Comparison of ENCODE assay signal across 8 cellular contexts in genomic region chr12:57631566-57632368, GRCh38. TPM values are rescaled to one million over a fixed set of nuclear protein-coding genes. Genes with fewer than 3 reads are reported as not detected.
DNase-seq lines count a peak whose midpoint lies in the region; ATAC-seq lines count a peak whose summit lies in the region.

No MANE protein-coding gene starts in this region.

- peak overlapping the region; percentile 73 for H3K4me3 Mint-ChIP-seq in T-helper 1 cell treated with Interleukin-12 subunit alpha and Interleukin-12 subunit beta and Interleukin-4 antibody, amounts not matched to agents 30 μg/mL and 1 μg/mL, for 36 hours
- peak overlapping the region; percentile 86 for H3K4me3 Mint-ChIP-seq in activated T-cell treated with anti-CD3 and anti-CD28 coated beads, Interleukin-2, amount 50 U/mL, for 72 hours
- peak overlapping the region; percentile 66 for H3K4me3 Mint-ChIP-seq in stimulated activated memory B cell treated with anti-CD40 and anti-IgM and Interleukin-4, amounts not matched to agents 10 μg/mL and 1 μg/mL and 100 μg/mL, for 72 hours

- no peaks in the 10 kb centered on the region for H3K9me3 Mint-ChIP-seq in T-helper 1 cell treated with Interleukin-12 subunit alpha and Interleukin-12 subunit beta and Interleukin-4 antibody, amounts not matched to agents 30 μg/mL and 1 μg/mL, for 36 hours
- H3K9me3 Mint-ChIP-seq in activated T-cell treated with anti-CD3 and anti-CD28 coated beads, Interleukin-2, amount 50 U/mL, for 72 hours: no peaks in the 10 kb centered on the region
- H3K9me3 Mint-ChIP-seq in stimulated activated memory B cell treated with anti-CD40 and anti-IgM and Interleukin-4, amounts not matched to agents 10 μg/mL and 1 μg/mL and 100 μg/mL, for 72 hours: no peaks in the 10 kb centered on the region

- H3K27me3 Mint-ChIP-seq in T-helper 1 cell treated with Interleukin-12 subunit alpha and Interleukin-12 subunit beta and Interleukin-4 antibody, amounts not matched to agents 30 μg/mL and 1 μg/mL, for 36 hours (ENCODE audit: low read depth): peaks cover 70% of the 10 kb centered on the region
- peaks cover 52% of the 10 kb centered on the region for H3K27me3 Mint-ChIP-seq in activated T-cell treated with anti-CD3 and anti-CD28 coated beads, Interleukin-2, amount 50 U/mL, for 72 hours (ENCODE audit: low read depth)
- peaks cover 71% of the 10 kb centered on the region for H3K27me3 Mint-ChIP-seq in stimulated activated memory B cell treated with anti-CD40 and anti-IgM and Interleukin-4, amounts not matched to agents 10 μg/mL and 1 μg/mL and 100 μg/mL, for 72 hours

- peaks cover 11% of the 10 kb centered on the region for H3K4me1 Mint-ChIP-seq in T-helper 1 cell treated with Interleukin-12 subunit alpha and Interleukin-12 subunit beta and Interleukin-4 antibody, amounts not matched to agents 30 μg/mL and 1 μg/mL, for 36 hours (ENCODE audit: low read depth)
- peaks cover 18% of the 10 kb centered on the region for H3K4me1 Mint-ChIP-seq in activated T-cell treated with anti-CD3 and anti-CD28 coated beads, Interleukin-2, amount 50 U/mL, for 72 hours (ENCODE audit: low read depth)
- peaks cover 38% of the 10 kb centered on the region for H3K4me1 Mint-ChIP-seq in stimulated activated memory B cell treated with anti-CD40 and anti-IgM and Interleukin-4, amounts not matched to agents 10 μg/mL and 1 μg/mL and 100 μg/mL, for 72 hours

- no peak overlapping the region for H3K27ac Mint-ChIP-seq in T-helper 1 cell treated with Interleukin-12 subunit alpha and Interleukin-12 subunit beta and Interleukin-4 antibody, amounts not matched to agents 30 μg/mL and 1 μg/mL, for 36 hours
- no peak overlapping the region for H3K27ac Mint-ChIP-seq in activated T-cell treated with anti-CD3 and anti-CD28 coated beads, Interleukin-2, amount 50 U/mL, for 72 hours
- peak overlapping the region; percentile 21 for H3K27ac Mint-ChIP-seq in stimulated activated memory B cell treated with anti-CD40 and anti-IgM and Interleukin-4, amounts not matched to agents 10 μg/mL and 1 μg/mL and 100 μg/mL, for 72 hours

- H3K36me3 Mint-ChIP-seq in T-helper 1 cell treated with Interleukin-12 subunit alpha and Interleukin-12 subunit beta and Interleukin-4 antibody, amounts not matched to agents 30 μg/mL and 1 μg/mL, for 36 hours (ENCODE audit: low read depth): no peaks in the 10 kb centered on the region
- H3K36me3 Mint-ChIP-seq in activated T-cell treated with anti-CD3 and anti-CD28 coated beads, Interleukin-2, amount 50 U/mL, for 72 hours (ENCODE audit: insufficient read depth in 2 of 2): no peaks in the 10 kb centered on the region
- H3K36me3 Mint-ChIP-seq in stimulated activated memory B cell treated with anti-CD40 and anti-IgM and Interleukin-4, amounts not matched to agents 10 μg/mL and 1 μg/mL and 100 μg/mL, for 72 hours: no peaks in the 10 kb centered on the region

- ATAC-seq in activated T-cell treated with anti-CD3 and anti-CD28 coated beads, Interleukin-2, amount 50 U/mL, for 72 hours (replicated peaks in 1 of 2): peak; percentile 5 to 7
- no peak for ATAC-seq in stimulated activated memory B cell treated with anti-CD40 and anti-IgM and Interleukin-4, amounts not matched to agents 10 μg/mL and 1 μg/mL and 100 μg/mL, for 72 hours
- no peak for ATAC-seq in GM18873 (IDR thresholded peaks at IDR 0.05; ENCODE audit: low FRiP score, unreplicated experiment)
- no peak for ATAC-seq in HG02623 (IDR thresholded peaks at IDR 0.05; ENCODE audit: unreplicated experiment)

- no peak for DNase-seq in T-helper 1 cell
- no peak for DNase-seq in activated T-cell treated with anti-CD3 and anti-CD28 coated beads, Interleukin-2, amount 50 U/mL, for 72 hours
- peak; percentile 42 for DNase-seq in hepatic stellate cell (ENCODE audit: low spot score)
- DNase-seq in DMS153 treated with DMSO at 0.1 percent for 48 hours (lab: John Stamatoyannopoulos, UW; ENCODE audit: unreplicated experiment): no peak

RNA-seq across cellular contexts. Expression of gene B4GALNT1, which starts 1.2 kb away (rescaled TPM):
- total RNA-seq in activated T-cell treated with anti-CD3 and anti-CD28 coated beads, Interleukin-2, amount 50 U/mL, for 72 hours: 1 to 10 TPM; 2.5 to 3.8 TPM

RNA-seq across cellular contexts. Expression of gene ARHGEF25, which starts 20.5 kb away (rescaled TPM):
- total RNA-seq in activated T-cell treated with anti-CD3 and anti-CD28 coated beads, Interleukin-2, amount 50 U/mL, for 72 hours: 1 to 10 TPM; 2.8 to 5.3 TPM

RNA-seq across cellular contexts. Expression of gene DTX3, which starts 27.1 kb away (rescaled TPM):
- 10 to 100 TPM; 44.3 to 52.7 TPM for total RNA-seq in activated T-cell treated with anti-CD3 and anti-CD28 coated beads, Interleukin-2, amount 50 U/mL, for 72 hours

RNA-seq across cellular contexts. Expression of gene PIP4K2C, which starts 40.8 kb away (rescaled TPM):
- total RNA-seq in activated T-cell treated with anti-CD3 and anti-CD28 coated beads, Interleukin-2, amount 50 U/mL, for 72 hours: 10 to 100 TPM; 21.3 to 23.1 TPM

Comparison
In these comparisons a context has a peak if more than half of its experiments do, and no peak if none do; other contexts are left out.
1. ATAC-seq: peak in activated T-cell treated with anti-CD3 and anti-CD28 coated beads, Interleukin-2, amount 50 U/mL, for 72 hours (2 of 2); none in stimulated activated memory B cell treated with anti-CD40 and anti-IgM and Interleukin-4, amounts not matched to agents 10 μg/mL and 1 μg/mL and 100 μg/mL, for 72 hours (single experiment), GM18873 (single experiment) and HG02623 (single experiment).
2. Peak in every context shown above with its lines, with median percentiles within 50 percentile points of each other: H3K4me3 Mint-ChIP-seq.